Comparison of ENCODE assay signal across 29 cellular contexts in genomic region chr1:85421179-85421578, GRCh38. TPM values are rescaled to one million over a fixed set of nuclear protein-coding genes. Genes with fewer than 3 reads are reported as not detected.
"Had no signal": no experiment of that assay in that cellular context is flagged by ENCODE, and none has a peak within 500 bp of the region (broad histone marks: within the 10 kb centered on the region; RNA-seq: fewer than 3 reads in every experiment).

No MANE protein-coding gene starts in this region.

- H3K4me3 ChIP-seq: MG63, SK-N-MC had no signal

- H3K4me3 Mint-ChIP-seq: activated B cell treated with CpG ODN at 0.5 μM for 24 hours; activated CD4-positive, alpha-beta memory T cell treated with anti-CD3 and anti-CD28 coated beads for 36 hours; activated CD4-positive, alpha-beta T cell treated with anti-CD3 and anti-CD28 coated beads, Interleukin-2, amount 10 ng/mL, durations not matched to agents 7 days and 5 days; activated naive CD8-positive, alpha-beta T cell treated with anti-CD3 and anti-CD28 coated beads, Interleukin-2, amount 50 U/mL, for 24 hours; activated T-cell treated with anti-CD3 and anti-CD28 coated beads, Interleukin-2, amount 50 U/mL, for 4 hours; T-cell had no signal

- H3K9me3 ChIP-seq: MG63 had no signal

- H3K9me3 Mint-ChIP-seq: activated CD4-positive, alpha-beta T cell treated with anti-CD3 and anti-CD28 coated beads, Interleukin-2, amount 10 ng/mL, durations not matched to agents 7 days and 5 days had no signal

- H3K27ac ChIP-seq: KMS-11, SK-N-MC had no signal

- H3K27me3 Mint-ChIP-seq: activated B cell treated with CpG ODN at 0.5 μM for 24 hours had no signal

- ATAC-seq: activated naive CD4-positive, alpha-beta T cell treated with anti-CD3 and anti-CD28 coated beads, Interleukin-2, amount 50 U/mL, for 72 hours; activated naive CD8-positive, alpha-beta T cell treated with anti-CD3 and anti-CD28 coated beads, Interleukin-2, amount 50 U/mL, for 24 hours; activated T-cell treated with anti-CD3 and anti-CD28 coated beads, Interleukin-2, amount 50 U/mL, for 4 hours; Right ventricle myocardium inferior; T-cell had no signal

- H3K4me1 Mint-ChIP-seq: activated B cell treated with CpG ODN at 0.5 μM for 24 hours; activated CD4-positive, alpha-beta T cell treated with anti-CD3 and anti-CD28 coated beads, Interleukin-2, amount 10 ng/mL, durations not matched to agents 7 days and 5 days; activated naive CD8-positive, alpha-beta T cell treated with anti-CD3 and anti-CD28 coated beads, Interleukin-2, amount 50 U/mL, for 24 hours; T-cell had no signal

- DNase-seq: activated B cell treated with CpG ODN at 0.5 μM for 24 hours; activated CD4-positive, alpha-beta memory T cell treated with anti-CD3 and anti-CD28 coated beads for 36 hours; activated CD4-positive, alpha-beta T cell treated with anti-CD3 and anti-CD28 coated beads for 1 hour; activated CD4-positive, alpha-beta T cell treated with anti-CD3 and anti-CD28 coated beads, Interleukin-2, amount 10 ng/mL, durations not matched to agents 7 days and 5 days; activated CD8-positive, alpha-beta memory T cell treated with anti-CD3 and anti-CD28 coated beads for 24 hours; activated effector memory CD4-positive, alpha-beta T cell treated with anti-CD3 and anti-CD28 coated beads, Interleukin-2, amount 50 U/mL, for 16 hours; activated naive CD4-positive, alpha-beta T cell treated with Interleukin-2 at 50 U/mL for 16 hours; activated naive CD8-positive, alpha-beta T cell treated with anti-CD3 and anti-CD28 coated beads, Interleukin-2, amount 50 U/mL, for 24 hours; activated T-cell treated with anti-CD3 and anti-CD28 coated beads, Interleukin-2, amount 50 U/mL, for 4 hours; amygdala; MG63; MV-4-11; NCI-H1092 treated with DMSO at 0.1 percent for 48 hours; NCI-H1436; NCI-H1694 treated with DMSO at 0.1 percent for 48 hours; NCI-H2029 treated with DMSO at 0.1 percent for 48 hours; NCI-H345; NCI-H510A; NCI-H526 treated with DMSO at 0.1 percent for 48 hours; NCI-H82; RPMI8226; T-cell; T-helper 2 cell; T1000 had no signal

- H3K9ac ChIP-seq: KMS-11 had no signal

- H3K27ac Mint-ChIP-seq: activated B cell treated with CpG ODN at 0.5 μM for 24 hours; activated CD4-positive, alpha-beta memory T cell treated with anti-CD3 and anti-CD28 coated beads for 36 hours; activated CD4-positive, alpha-beta T cell treated with anti-CD3 and anti-CD28 coated beads, Interleukin-2, amount 10 ng/mL, durations not matched to agents 7 days and 5 days; activated naive CD4-positive, alpha-beta T cell treated with anti-CD3 and anti-CD28 coated beads, Interleukin-2, amount 50 U/mL, for 72 hours; activated naive CD8-positive, alpha-beta T cell treated with anti-CD3 and anti-CD28 coated beads, Interleukin-2, amount 50 U/mL, for 24 hours; T-cell had no signal

- H3K4me2 ChIP-seq: KMS-11 had no signal

- H3K36me3 Mint-ChIP-seq: activated CD4-positive, alpha-beta memory T cell treated with anti-CD3 and anti-CD28 coated beads for 36 hours; activated naive CD4-positive, alpha-beta T cell treated with anti-CD3 and anti-CD28 coated beads, Interleukin-2, amount 50 U/mL, for 72 hours; T-cell had no signal

- H3K27me3 ChIP-seq: MG63 had no signal

RNA-seq across cellular contexts. Expression of gene DDAH1, which starts 43.8 kb away (rescaled TPM):
- total RNA-seq: activated CD4-positive, alpha-beta memory T cell treated with anti-CD3 and anti-CD28 coated beads for 36 hours; activated CD4-positive, alpha-beta T cell treated with anti-CD3 and anti-CD28 coated beads, Interleukin-2, amount 10 ng/mL, durations not matched to agents 7 days and 5 days; activated naive CD4-positive, alpha-beta T cell treated with anti-CD3 and anti-CD28 coated beads, Interleukin-2, amount 50 U/mL, for 72 hours; OCI-LY7 had no signal
